9 cellular contexts compared by ENCODE assay signal in genomic region chr2:54920660-54921059, GRCh38.
"Had no signal": no experiment of that assay in that cellular context is flagged by ENCODE, and none has a peak within 500 bp of the region (broad histone marks: within the 10 kb centered on the region; RNA-seq: fewer than 3 reads in every experiment).

No MANE protein-coding gene starts in this region.

- DNase-seq: IMR-90, Karpas-422, Kasumi-1, KBM-7, KG1 had no signal

- FAIRE-seq: HepG2, HTR-8/SVneo had no signal

- H3K4me2 ChIP-seq: KMS-11 had no signal

- H3K9ac ChIP-seq: KMS-11 had no signal

- ATAC-seq: HepG2 had no signal

- H3K27ac ChIP-seq: HL-60, KMS-11 had no signal
